Comparison of ENCODE assay signal across 8 cellular contexts in the genomic region with DNA sequence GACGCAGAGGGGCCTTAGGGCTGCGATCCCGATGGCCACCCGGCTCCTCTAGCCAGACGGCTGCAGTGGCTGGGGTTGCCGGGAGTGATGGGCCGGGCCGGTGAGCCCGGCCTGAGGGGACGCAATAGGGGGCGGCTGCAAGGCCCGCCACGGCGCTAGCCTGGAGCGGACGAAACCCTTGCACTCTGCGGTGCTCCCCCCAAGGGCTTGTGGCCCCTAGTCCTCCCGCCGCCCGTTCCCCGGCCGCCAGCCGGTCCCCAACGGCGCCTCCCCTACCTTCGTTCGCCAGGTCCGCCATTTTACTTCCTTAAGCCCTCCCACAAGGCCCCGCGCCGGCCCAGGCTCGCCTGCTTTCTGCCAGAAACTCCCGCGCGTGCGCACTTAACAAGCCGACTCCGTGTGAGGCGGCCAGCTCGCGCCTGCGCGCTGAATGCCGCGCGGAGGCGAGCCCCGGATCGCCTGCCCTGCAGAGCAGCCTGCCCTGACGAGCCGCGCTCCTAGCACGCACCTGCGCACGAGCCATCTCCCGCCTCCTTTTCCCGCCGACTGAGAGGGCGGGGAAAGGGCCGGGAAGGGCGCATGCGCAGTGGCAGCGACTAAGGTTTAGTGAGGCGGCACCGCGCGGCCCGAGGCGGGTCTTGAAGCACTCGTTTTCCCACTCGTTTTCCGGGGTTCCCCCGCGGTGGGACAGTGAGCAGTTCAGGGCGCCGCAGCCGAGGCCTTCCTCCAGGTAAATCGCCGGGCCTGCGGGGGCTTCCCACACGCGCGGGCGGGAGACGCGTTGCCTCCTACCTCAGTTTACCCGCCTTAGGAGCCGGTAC. TPM values are rescaled to one million over a fixed set of nuclear protein-coding genes. Genes with fewer than 3 reads are reported as not detected.
DNase-seq lines count a peak whose midpoint lies in the region; ATAC-seq, FAIRE-seq and TF ChIP-seq lines count a peak whose summit lies in the region.

A gene with protein sequence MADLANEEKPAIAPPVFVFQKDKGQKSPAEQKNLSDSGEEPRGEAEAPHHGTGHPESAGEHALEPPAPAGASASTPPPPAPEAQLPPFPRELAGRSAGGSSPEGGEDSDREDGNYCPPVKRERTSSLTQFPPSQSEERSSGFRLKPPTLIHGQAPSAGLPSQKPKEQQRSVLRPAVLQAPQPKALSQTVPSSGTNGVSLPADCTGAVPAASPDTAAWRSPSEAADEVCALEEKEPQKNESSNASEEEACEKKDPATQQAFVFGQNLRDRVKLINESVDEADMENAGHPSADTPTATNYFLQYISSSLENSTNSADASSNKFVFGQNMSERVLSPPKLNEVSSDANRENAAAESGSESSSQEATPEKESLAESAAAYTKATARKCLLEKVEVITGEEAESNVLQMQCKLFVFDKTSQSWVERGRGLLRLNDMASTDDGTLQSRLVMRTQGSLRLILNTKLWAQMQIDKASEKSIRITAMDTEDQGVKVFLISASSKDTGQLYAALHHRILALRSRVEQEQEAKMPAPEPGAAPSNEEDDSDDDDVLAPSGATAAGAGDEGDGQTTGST (minus strand): TSS at position 356 of the 821 bp plus-strand sequence. CDS start 58 bp downstream, at position 298.

- H3K4me3 ChIP-seq in HepG2 (replicated peaks in 1 of 3; ENCODE audit: insufficient read depth in 1 of 3, low read depth in 2 of 3, low read length in 3 of 3) = peak within 1 kb of the TSS; percentile 87 to 98 (median 92)

- peak; percentile 9; the same call in 1 of the 2 replicates for TF ChIP-seq RAD21 in HepG2 (CRISPR knock-in tag; IDR thresholded peaks at IDR 0.05)

- BruUV-seq in HepG2 (replicated peaks; lab: Mats Ljungman, UMichigan) = no TSS peak

- no peaks in the 10 kb centered on the region for H3K9me3 ChIP-seq in HepG2 (ENCODE audit: low read length)

- peaks cover 63% of the 10 kb centered on the region for H3K79me2 ChIP-seq in HepG2 (ENCODE audit: insufficient read depth, low read length)

- peaks cover 83% of the 10 kb centered on the region for H3K4me1 ChIP-seq in HepG2 (ENCODE audit: insufficient read depth, low read length)

- intact Hi-C loops in HepG2 (cut with micrococcal nuclease; ENCODE audit: unreplicated experiment) = no loop called here

- TF ChIP-seq EP300 in HepG2 (IDR thresholded peaks at IDR 0.05; ENCODE audit: low read depth in 2 of 2, low read length in 2 of 2) = no peak; a peak in 1 of 4 replicates
- TF ChIP-seq EP300 in HepG2 (CRISPR knock-in tag; IDR thresholded peaks at IDR 0.05; ENCODE audit: borderline replicate concordance) = peak; percentile 95

- no peak for FAIRE-seq in HepG2 (lab: Jason Lieb, UNC)

- peaks cover 13% of the 10 kb centered on the region; the same call in 1 of the 2 replicates for H4K20me1 ChIP-seq in HepG2 (ENCODE audit: insufficient read depth, low read length)

- CTCF ChIA-PET in HepG2 (lab: Yijun Ruan, JAX; ENCODE audit: low intra/inter-chr PET ratio, low total read pairs) = no interaction called here

- peak within 1 kb of the TSS; percentile 82 for H3K27ac ChIP-seq in HepG2 (ENCODE audit: extremely low read length, insufficient read depth, low read length)

- in situ Hi-C loops in HepG2 (cut with HindIII; ENCODE audit: extremely low pct_ligation_motif_present, low pct_unique_long_range_greater_than_20kb) = loop anchor here (5.0 kb wide), 1 partner anchor 176 kb away; no protein-coding TSS in a partner anchor

- peaks cover 5 to 16% of the 10 kb centered on the region in 2 experiments for H3K36me3 ChIP-seq in HepG2 (replicated peaks in 1 of 2; ENCODE audit: control insufficient read depth in 1 of 2, insufficient read depth in 2 of 2, low read length in 2 of 2)

- peak within 1 kb of the TSS; percentile 95 for H3K9ac ChIP-seq in HepG2 (ENCODE audit: insufficient read depth, low read depth, low read length)

- POLR2A ChIA-PET in HepG2 (lab: Yijun Ruan, JAX) = interaction anchor here (0.6 to 4.1 kb wide), 6 partner anchors 10 to 150 kb away, joined by 3 to 30 read pairs (median 4); a partner anchor contains a TSS

- under 1% methylated on average over 32 of the region's 88 CpGs for WGBS in HepG2 (ENCODE audit: low lambda C conversion rate)

- ATAC-seq in GM19372 (IDR thresholded peaks at IDR 0.05; ENCODE audit: low read depth, unreplicated experiment) (peak; percentile 95), HG03558 (IDR thresholded peaks at IDR 0.05; ENCODE audit: extremely low read depth, unreplicated experiment) (peak; percentile 74), HepG2 (peak; percentile 85)

- no peak within 1 kb of the TSS for H2AFZ ChIP-seq in HepG2 (ENCODE audit: low read length)

- DNase-seq in C1 segment of cervical spinal cord (lab: John Stamatoyannopoulos, UW) = peak; percentile 86 to 99 (median 96)
- DNase-seq in NCI-H748 treated with DMSO at 0.1 percent for 48 hours (lab: John Stamatoyannopoulos, UW) = peak; percentile 92
- peak; percentile 96 to 98 for DNase-seq in activated CD4-positive, alpha-beta T cell treated with anti-CD3 and anti-CD28 coated beads, Interleukin-2, amount 50 U/mL, for 4 hours
- DNase-seq in dermis blood vessel endothelial cell = peak; percentile 99
- peak; percentile 97 for DNase-seq in HepG2 (ENCODE audit: low spot score)
- peak; percentile 99 for DNase-seq in stimulated activated CD4-positive, alpha-beta T cell treated with anti-CD3 and anti-CD28 coated beads, Interleukin-4, amount 100 ng/mL, for 1 hour

- H3K27me3 ChIP-seq in HepG2 (ENCODE audit: control insufficient read depth in 1 of 2, insufficient read depth in 2 of 2, low read length in 2 of 2) = no peaks in the 10 kb centered on the region; a peak in 1 of 5 replicates

- TF ChIP-seq CTCF in HepG2 (CRISPR knock-in tag; IDR thresholded peaks at IDR 0.05) = no peak

- peak; percentile 51 to 70 for TF ChIP-seq POLR2A in HepG2 (IDR thresholded peaks at IDR 0.05; ENCODE audit: insufficient read depth in 1 of 2, low read depth in 2 of 2, low read length in 2 of 2)

- H3K4me2 ChIP-seq in HepG2 (ENCODE audit: low read depth, low read length) = peak within 1 kb of the TSS; percentile 99

TF ChIP-seq in HepG2, 621 proteins besides CTCF, POLR2A, EP300 and RAD21 (continues in another document):
- TF ChIP-seq, protein P1, sequence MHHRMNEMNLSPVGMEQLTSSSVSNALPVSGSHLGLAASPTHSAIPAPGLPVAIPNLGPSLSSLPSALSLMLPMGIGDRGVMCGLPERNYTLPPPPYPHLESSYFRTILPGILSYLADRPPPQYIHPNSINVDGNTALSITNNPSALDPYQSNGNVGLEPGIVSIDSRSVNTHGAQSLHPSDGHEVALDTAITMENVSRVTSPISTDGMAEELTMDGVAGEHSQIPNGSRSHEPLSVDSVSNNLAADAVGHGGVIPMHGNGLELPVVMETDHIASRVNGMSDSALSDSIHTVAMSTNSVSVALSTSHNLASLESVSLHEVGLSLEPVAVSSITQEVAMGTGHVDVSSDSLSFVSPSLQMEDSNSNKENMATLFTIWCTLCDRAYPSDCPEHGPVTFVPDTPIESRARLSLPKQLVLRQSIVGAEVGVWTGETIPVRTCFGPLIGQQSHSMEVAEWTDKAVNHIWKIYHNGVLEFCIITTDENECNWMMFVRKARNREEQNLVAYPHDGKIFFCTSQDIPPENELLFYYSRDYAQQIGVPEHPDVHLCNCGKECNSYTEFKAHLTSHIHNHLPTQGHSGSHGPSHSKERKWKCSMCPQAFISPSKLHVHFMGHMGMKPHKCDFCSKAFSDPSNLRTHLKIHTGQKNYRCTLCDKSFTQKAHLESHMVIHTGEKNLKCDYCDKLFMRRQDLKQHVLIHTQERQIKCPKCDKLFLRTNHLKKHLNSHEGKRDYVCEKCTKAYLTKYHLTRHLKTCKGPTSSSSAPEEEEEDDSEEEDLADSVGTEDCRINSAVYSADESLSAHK (CRISPR knock-in tag; IDR thresholded peaks at IDR 0.05; ENCODE audit: borderline replicate concordance) = peak; percentile 97; the same call in 1 of the 2 replicates

RNA-seq across cellular contexts. Expression of the gene that starts here (rescaled TPM):
- 39.0 and 51.2 TPM in 2 replicates for total RNA-seq in dermis blood vessel endothelial cell
- 37.2 and 39.5 TPM in 2 replicates for total RNA-seq in HepG2 (2016; rRNA removed; fragmentation: Illumina TruSeq; extraction: Trizol)
- total RNA-seq in HepG2 (2016; cell fraction: cytosol; rRNA removed; fragmentation: Illumina TruSeq; extraction: Trizol; ENCODE audit: low read depth) = 15.1 and 18.2 TPM in 2 replicates
- 27.1 and 40.8 TPM in 2 replicates for total RNA-seq in HepG2 (2016; cell fraction: insoluble cytoplasmic fraction; rRNA removed; fragmentation: Illumina TruSeq; extraction: Trizol)
- total RNA-seq in HepG2 (2016; cell fraction: membrane; rRNA removed; fragmentation: Illumina TruSeq; extraction: Trizol) = 19.4 and 20.4 TPM in 2 replicates
- total RNA-seq in HepG2 (2016; cell fraction: nucleus; rRNA removed; fragmentation: Illumina TruSeq; extraction: Trizol) = 47.7 and 56.8 TPM in 2 replicates
- polyA plus RNA-seq in HepG2 (2011; rRNA removed) = 149 and 151 TPM in 2 replicates
- 91.7 and 149 TPM in 2 replicates for polyA plus RNA-seq in HepG2 (2011; cell fraction: cytosol; rRNA removed)
- 233 and 293 TPM in 2 replicates for polyA plus RNA-seq in HepG2 (2011; cell fraction: nucleus; rRNA removed)
- 62.1 and 64.6 TPM in 2 replicates for polyA plus RNA-seq in HepG2 (2012)
- 10.3 and 11.7 TPM in 2 replicates for polyA plus RNA-seq in HepG2 (2016; cell fraction: cytosol; fragmentation: Illumina TruSeq; extraction: Trizol; ENCODE audit: low read depth)
- polyA plus RNA-seq in HepG2 (2016; cell fraction: insoluble cytoplasmic fraction; fragmentation: Illumina TruSeq; extraction: Trizol; ENCODE audit: low read depth) = 53.5 and 62.0 TPM in 2 replicates
- polyA plus RNA-seq in HepG2 (2016; cell fraction: membrane; fragmentation: Illumina TruSeq; extraction: Trizol; ENCODE audit: low read depth) = 18.2 and 24.3 TPM in 2 replicates
- polyA plus RNA-seq in HepG2 (2016; cell fraction: nucleus; fragmentation: Illumina TruSeq; extraction: Trizol; ENCODE audit: insufficient read depth, low read depth) = 127 and 170 TPM in 2 replicates
- 43.2 and 193 TPM in 2 replicates for polyA minus RNA-seq in HepG2 (2011; rRNA and poly(A)+ RNA removed; ENCODE audit: low replicate concordance)
- polyA minus RNA-seq in HepG2 (2011; cell fraction: cytosol; rRNA and poly(A)+ RNA removed) = 76.9 and 86.6 TPM in 2 replicates
- polyA minus RNA-seq in HepG2 (2011; cell fraction: nucleus; rRNA and poly(A)+ RNA removed) = 74.3 and 80.3 TPM in 2 replicates

Comparison
In these comparisons a context has a peak if more than half of its experiments do, and no peak if none do; other contexts are left out.
1. Peak in every context shown above with its lines: DNase-seq, ATAC-seq, H3K4me3 ChIP-seq and H3K27ac ChIP-seq.